ENCODE assay signal across 24 cellular contexts in the genomic region with DNA sequence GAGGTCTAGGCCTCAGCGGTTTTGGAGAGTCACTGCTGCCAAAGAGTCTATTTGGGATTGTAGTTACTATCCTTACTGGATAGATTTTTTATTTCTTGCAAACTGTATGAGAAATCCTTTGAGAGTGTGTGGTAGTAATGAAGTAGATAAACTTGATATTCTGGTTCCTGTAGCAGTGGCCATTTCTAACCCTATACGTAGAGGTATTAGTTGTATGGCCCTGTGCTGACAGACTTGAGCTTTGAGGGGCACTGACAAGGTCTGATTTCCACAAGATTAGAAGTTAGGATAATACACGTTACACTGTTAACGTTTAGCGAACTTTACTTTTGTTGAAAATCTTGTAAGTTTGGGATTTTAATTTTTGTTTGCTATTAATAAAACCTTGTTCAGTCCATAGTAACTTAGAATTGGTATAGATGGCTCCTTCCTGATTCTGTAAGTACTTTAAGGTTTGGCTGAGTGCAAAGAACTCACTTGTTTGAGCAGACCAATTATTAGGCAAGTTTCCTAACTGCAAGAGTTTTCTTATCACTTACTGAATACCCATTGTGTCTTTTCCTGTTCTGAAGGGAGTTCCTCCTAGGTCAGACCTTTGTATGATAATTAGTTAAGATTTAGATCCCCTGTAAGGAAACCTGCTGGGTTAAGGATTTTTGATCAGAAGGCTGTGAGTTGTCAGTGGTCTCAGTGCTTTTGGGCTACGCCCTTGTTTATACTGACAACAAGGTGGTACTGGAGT. TPM values are rescaled to one million over a fixed set of nuclear protein-coding genes. Genes with fewer than 3 reads are reported as not detected.
DNase-seq lines count a peak whose midpoint lies in the region; ATAC-seq, FAIRE-seq and TF ChIP-seq lines count a peak whose summit lies in the region.
"Had no signal": no experiment of that assay in that cellular context is flagged by ENCODE, and none has a peak within 500 bp of the region (broad histone marks: within the 10 kb centered on the region; RNA-seq: fewer than 3 reads in every experiment).

No MANE protein-coding gene starts in this region.

- DNase-seq in GDM1 (lab: John Stamatoyannopoulos, UW), result peak; percentile 8
- DNase-seq in K562 (ENCODE audit: extremely low read depth in 1 of 4, low spot score in 3 of 4), result no peak
- no peak for DNase-seq in substantia nigra (lab: John Stamatoyannopoulos, UW)
- no peak for DNase-seq in AG08396 (ENCODE audit: low spot score)
- no peak for DNase-seq in NCI-H2081 (lab: John Stamatoyannopoulos, UW)
- DNase-seq: activated CD8-positive, alpha-beta memory T cell treated with anti-CD3 and anti-CD28 coated beads, Interleukin-2, amount 50 U/mL, for 48 hours; activated gamma-delta T cell treated with Interleukin-2 at 50 U/mL for 16 hours; adrenal gland; Caco-2; dorsolateral prefrontal cortex; foreskin melanocyte; HCEC 1CT; naive thymus-derived CD4-positive, alpha-beta T cell; NCI-H146; NCI-H2171 treated with DMSO at 0.1 percent for 48 hours; NCI-H526 treated with DMSO at 0.1 percent for 48 hours; ovary; SHP77; stimulated activated naive CD4-positive, alpha-beta T cell; tibial artery; WERI-Rb-1 had no signal

- H3K79me2 ChIP-seq in K562 (ENCODE audit: control insufficient read depth, insufficient read depth, low read length) (no peaks in the 10 kb centered on the region), parathyroid adenoma (peaks cover 36% of the 10 kb centered on the region)

- no peak for TF ChIP-seq RAD21 in K562 (CRISPR knock-in tag; conservative IDR thresholded peaks at IDR 0.05 in 1 of 2, IDR thresholded peaks at IDR 0.05 in 1 of 2)

- H3K27ac ChIP-seq in HUES48 (ENCODE audit: low read depth, low read length) (peak overlapping the region; percentile 12), K562 (ENCODE audit: extremely low read depth, low read depth, low read length) (no peak overlapping the region), parathyroid adenoma (peak overlapping the region; percentile 9), substantia nigra (ENCODE audit: low read depth, low read length, poor library complexity, severe bottlenecking) (no peak overlapping the region)
- H3K27ac ChIP-seq: ovary, tibial artery, WERI-Rb-1 had no signal

- no peak for FAIRE-seq in K562 (lab: Jason Lieb, UNC)
- FAIRE-seq: keratinocyte had no signal

- no peak overlapping the region for H2AFZ ChIP-seq in K562 (ENCODE audit: low read depth, low read length)
- H2AFZ ChIP-seq in parathyroid adenoma, result no peak overlapping the region

- no peak for TF ChIP-seq CTCF in K562 (IDR thresholded peaks at IDR 0.05 in 2 of 3, conservative IDR thresholded peaks at IDR 0.05 in 1 of 3; ENCODE audit: insufficient read depth in 2 of 3, low read depth in 1 of 3, low read length in 3 of 3)
- no peak for TF ChIP-seq CTCF in parathyroid adenoma (IDR thresholded peaks at IDR 0.05)

- TF ChIP-seq EP300 in K562 (IDR thresholded peaks at IDR 0.05; ENCODE audit: low read length), result no peak

- H3K4me2 ChIP-seq in K562 (ENCODE audit: insufficient read depth, low read length) (no peak overlapping the region), parathyroid adenoma (ENCODE audit: low read length) (peak overlapping the region; percentile 15)

- TF ChIP-seq POLR2A in K562 (conservative IDR thresholded peaks at IDR 0.05), result no peak

- intact Hi-C loops in K562 (cut with micrococcal nuclease), result no loop called here

- H3K9me3 ChIP-seq in HUES48 (ENCODE audit: control insufficient read depth, insufficient read depth, low read length) (no peaks in the 10 kb centered on the region), K562 (replicated peaks; ENCODE audit: control insufficient read depth, insufficient read depth, low read depth, low read length) (no peaks in the 10 kb centered on the region), parathyroid adenoma (ENCODE audit: control insufficient read depth, low read length) (no peaks in the 10 kb centered on the region)
- H3K9me3 ChIP-seq: adrenal gland, Caco-2, ovary, tibial artery had no signal

- H3K36me3 ChIP-seq in HUES48 (ENCODE audit: control insufficient read depth, insufficient read depth, low read length), result 0 out of 2 replicates have a peak, but pooled peaks cover 4% of the 10 kb centered on the region
- no peaks in the 10 kb centered on the region for H3K36me3 ChIP-seq in K562 (ENCODE audit: control insufficient read depth, insufficient read depth, low read length)
- no peaks in the 10 kb centered on the region for H3K36me3 ChIP-seq in parathyroid adenoma (ENCODE audit: control insufficient read depth, insufficient read depth, low read length)
- H3K36me3 ChIP-seq: adrenal gland, ovary, tibial artery, WERI-Rb-1 had no signal

- H4K20me1 ChIP-seq in K562 (replicated peaks; ENCODE audit: control insufficient read depth, insufficient read depth, low read length), result no peaks in the 10 kb centered on the region

- in situ Hi-C loops in K562 (cut with MboI), result no loop called here

- H3K27me3 ChIP-seq in HUES48 (ENCODE audit: control insufficient read depth, insufficient read depth, low read length), result no peaks in the 10 kb centered on the region
- H3K27me3 ChIP-seq in K562 (ENCODE audit: control insufficient read depth in 2 of 2, insufficient read depth in 2 of 2, low read length in 2 of 2), result no peaks in the 10 kb centered on the region
- no peaks in the 10 kb centered on the region for H3K27me3 ChIP-seq in parathyroid adenoma (ENCODE audit: control insufficient read depth, insufficient read depth, low read length)
- H3K27me3 ChIP-seq: adrenal gland, dorsolateral prefrontal cortex, ovary, tibial artery had no signal

- H3K9ac ChIP-seq in HUES48 (ENCODE audit: low read depth, low read length), result no peak overlapping the region
- no peak overlapping the region for H3K9ac ChIP-seq in K562 (ENCODE audit: insufficient read depth in 1 of 2, low read depth in 2 of 2, low read length in 2 of 2)
- no peak overlapping the region for H3K9ac ChIP-seq in parathyroid adenoma

- H3K4me3 ChIP-seq in HUES48 (ENCODE audit: low read depth, low read length) (no peak overlapping the region), K562 (no peak overlapping the region), parathyroid adenoma (ENCODE audit: low read depth, low read length) (no peak overlapping the region)
- H3K4me3 ChIP-seq: adrenal gland, dorsolateral prefrontal cortex, ovary, tibial artery had no signal

- WGBS in K562 (ENCODE audit: insufficient coverage, low coverage, missing lambda C conversion rate), result 3% methylated on average over 6 of the region's 6 CpGs

- H3K9me1 ChIP-seq in K562 (ENCODE audit: control insufficient read depth, insufficient read depth, low read length), result no peaks in the 10 kb centered on the region

- ATAC-seq in K562, result no peak
- ATAC-seq: naive thymus-derived CD4-positive, alpha-beta T cell had no signal

- BruUV-seq in K562 (replicated peaks; lab: Mats Ljungman, UMichigan), result no TSS peak

- H3K4me1 ChIP-seq in HUES48 (ENCODE audit: control insufficient read depth, insufficient read depth, low read length), result peaks cover 18% of the 10 kb centered on the region; the same call in 1 of the 2 replicates
- no peaks in the 10 kb centered on the region for H3K4me1 ChIP-seq in K562 (replicated peaks in 1 of 2; ENCODE audit: control insufficient read depth in 2 of 2, insufficient read depth in 2 of 2, low read length in 2 of 2)
- peaks cover 11% of the 10 kb centered on the region for H3K4me1 ChIP-seq in parathyroid adenoma
- H3K4me1 ChIP-seq: adrenal gland, Caco-2, tibial artery had no signal

- CTCF ChIA-PET in K562 (lab: Yijun Ruan, JAX; ENCODE audit: low intra/inter-chr PET ratio), result no interaction called here

- POLR2A ChIA-PET in K562 (lab: Yijun Ruan, JAX), result no interaction called here

TF ChIP-seq in K562, 482 proteins besides CTCF, POLR2A, EP300 and RAD21 (continues in another document):
- TF ChIP-seq ZNF239 (CRISPR knock-in tag; IDR thresholded peaks at IDR 0.05), result peak; percentile 88
- TF ChIP-seq, protein P1, sequence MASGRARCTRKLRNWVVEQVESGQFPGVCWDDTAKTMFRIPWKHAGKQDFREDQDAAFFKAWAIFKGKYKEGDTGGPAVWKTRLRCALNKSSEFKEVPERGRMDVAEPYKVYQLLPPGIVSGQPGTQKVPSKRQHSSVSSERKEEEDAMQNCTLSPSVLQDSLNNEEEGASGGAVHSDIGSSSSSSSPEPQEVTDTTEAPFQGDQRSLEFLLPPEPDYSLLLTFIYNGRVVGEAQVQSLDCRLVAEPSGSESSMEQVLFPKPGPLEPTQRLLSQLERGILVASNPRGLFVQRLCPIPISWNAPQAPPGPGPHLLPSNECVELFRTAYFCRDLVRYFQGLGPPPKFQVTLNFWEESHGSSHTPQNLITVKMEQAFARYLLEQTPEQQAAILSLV (tag; IDR thresholded peaks at IDR 0.05), result no peak
- no peak for TF ChIP-seq SMARCA4 (IDR thresholded peaks at IDR 0.05)
- no peak for TF ChIP-seq ERF (CRISPR knock-in tag; IDR thresholded peaks at IDR 0.05)
- TF ChIP-seq COPS2 (conservative IDR thresholded peaks at IDR 0.05), result no peak

RNA-seq across cellular contexts. Expression of a gene that starts 31.4 kb away (rescaled TPM):
- total RNA-seq in K562 (2011; cell fraction: chromatin; rRNA removed; ENCODE audit: low replicate concordance), result 0.12 and 0.67 TPM in 2 replicates
- not detected in 2 replicates for total RNA-seq in K562 (2011; cell fraction: nucleolus; rRNA removed)
- 0.07 TPM in 1 of 2 replicates, not detected in the other for total RNA-seq in K562 (2011; cell fraction: nucleoplasm; rRNA removed)
- total RNA-seq in K562 (2014; rRNA removed), result 0.04 and 0.05 TPM in 2 replicates
- total RNA-seq in K562 (2014; rRNA removed; fragmentation: Illumina TruSeq; extraction: Trizol), result 0.18 and 0.26 TPM in 2 replicates
- total RNA-seq in K562 (2015; rRNA removed; fragmentation: Illumina TruSeq; extraction: Trizol), result 0.11 TPM in 2 replicates
- 0.11 and 0.42 TPM in 2 replicates for total RNA-seq in K562 (2021)
- 0.07 and 0.71 TPM in 2 replicates for polyA plus RNA-seq in K562 (2011; rRNA removed)
- 0.06 and 0.27 TPM in 2 replicates for polyA plus RNA-seq in K562 (2011; cell fraction: cytosol; rRNA removed)
- polyA plus RNA-seq in K562 (2011; cell fraction: nucleus; rRNA removed), result 0.15 and 0.43 TPM in 2 replicates
- polyA plus RNA-seq in K562 (2012), result 0.62 and 0.65 TPM in 2 replicates
- 0.06 and 0.10 TPM in 2 replicates for polyA plus RNA-seq in K562 (2014; fragmentation: Illumina TruSeq; extraction: Trizol)
- under 1 TPM; 0.01 to 0.07 TPM for polyA plus RNA-seq in K562 (2014; fragmentation: Nextera tagmentation; extraction: Ambion mirVana)
- polyA plus RNA-seq in K562 (2014; rRNA removed), result 0.04 and 0.07 TPM in 2 replicates
- polyA minus RNA-seq in K562 (2011; rRNA and poly(A)+ RNA removed), result 0.54 and 1.2 TPM in 2 replicates
- 0.10 TPM in 1 of 2 replicates, not detected in the other for polyA minus RNA-seq in K562 (2011; cell fraction: cytosol; rRNA and poly(A)+ RNA removed)
- polyA minus RNA-seq in K562 (2011; cell fraction: nucleus; rRNA and poly(A)+ RNA removed), result 0.22 TPM in 1 of 2 replicates, not detected in the other

Comparison
In these comparisons a context has a peak if more than half of its experiments do, and no peak if none do; other contexts are left out.
1. H3K27ac ChIP-seq: peak in HUES48 (single experiment) and parathyroid adenoma (single experiment); none in K562 (single experiment) and substantia nigra (single experiment).